ENCODE assay signal across 37 cellular contexts in the genomic region with DNA sequence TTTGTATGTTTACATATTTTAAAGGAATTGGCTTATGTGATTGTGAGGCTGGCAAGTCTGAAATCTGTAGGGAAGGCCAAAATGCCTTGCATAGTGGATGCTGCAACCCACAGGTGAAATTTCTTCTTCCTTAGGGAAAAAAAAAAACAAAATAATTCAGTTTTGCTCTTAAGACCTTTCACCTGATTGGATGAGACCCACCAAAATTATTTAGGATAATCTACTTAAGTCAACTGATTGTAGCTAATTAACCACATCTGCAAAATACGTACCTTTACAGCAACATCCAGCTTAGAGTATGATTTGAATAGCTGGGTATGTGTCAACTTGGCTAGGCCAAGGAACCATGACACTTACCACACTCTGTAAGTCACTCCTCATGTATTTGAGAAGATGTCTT. TPM values are rescaled to one million over a fixed set of nuclear protein-coding genes. Genes with fewer than 3 reads are reported as not detected.
DNase-seq lines count a peak whose midpoint lies in the region; ATAC-seq, FAIRE-seq and TF ChIP-seq lines count a peak whose summit lies in the region.
"Had no signal": no experiment of that assay in that cellular context is flagged by ENCODE, and none has a peak within 500 bp of the region (broad histone marks: within the 10 kb centered on the region; RNA-seq: fewer than 3 reads in every experiment).

No MANE protein-coding gene starts in this region.

- H3K27ac ChIP-seq in HEK293 (ENCODE audit: extremely low read depth, low read depth, low read length) (no peak overlapping the region), K562 (ENCODE audit: extremely low read depth, low read depth, low read length) (no peak overlapping the region), psoas muscle (peak overlapping the region; percentile 30), thyroid gland (no peak overlapping the region)
- H3K27ac ChIP-seq: 22Rv1; A549; BLaER1; BLaER1 treated with 17β-estradiol and CSF1 and Interleukin-3, amounts not matched to agents 10 nM and 100 nM; C4-2B had no signal

- in situ Hi-C loops in K562 (cut with MboI) = no loop called here

- intact Hi-C loops in K562 (cut with micrococcal nuclease) (no loop called here), psoas muscle (cut with DNase I) (loop anchor here in 1 of 2 donors (5.0 kb wide), 1 partner anchor 162 kb away; no protein-coding TSS in a partner anchor), thyroid gland (cut with DNase I) (no loop called here)

- H3K4me1 ChIP-seq in HEK293 (ENCODE audit: control insufficient read depth, insufficient read depth, low read length) (peaks cover 5% of the 10 kb centered on the region; the same call in 1 of the 2 replicates), K562 (replicated peaks in 1 of 2; ENCODE audit: control insufficient read depth in 2 of 2, insufficient read depth in 2 of 2, low read length in 2 of 2) (peaks cover 4 to 34% of the 10 kb centered on the region in 2 experiments), psoas muscle (peaks cover 10% of the 10 kb centered on the region), thyroid gland (peaks cover 2% of the 10 kb centered on the region in 2 donors)

- H2AFZ ChIP-seq in K562 (ENCODE audit: low read depth, low read length) = no peak overlapping the region

- no peak for TF ChIP-seq EP300 in K562 (IDR thresholded peaks at IDR 0.05; ENCODE audit: low read length)

- peak overlapping the region; percentile 39 for H3K27ac Mint-ChIP-seq in T-helper 17 cell
- no peak overlapping the region for H3K27ac Mint-ChIP-seq in stimulated activated naive B cell treated with anti-CD40 and anti-IgM and Interleukin-4, amounts not matched to agents 10 μg/mL and 1 μg/mL and 100 μg/mL, for 72 hours
- H3K27ac Mint-ChIP-seq: B cell; CD14-positive monocyte; CD4-positive, alpha-beta T cell; CD4-positive, CD25-positive, alpha-beta regulatory T cell; CD8-positive, alpha-beta memory T cell; CD8-positive, alpha-beta T cell had no signal

- TF ChIP-seq CTCF in HEK293 (tag by site-specific recombination; IDR thresholded peaks at IDR 0.05) (no peak), K562 (IDR thresholded peaks at IDR 0.05 in 2 of 3, conservative IDR thresholded peaks at IDR 0.05 in 1 of 3; ENCODE audit: insufficient read depth in 2 of 3, low read depth in 1 of 3, low read length in 3 of 3) (no peak), psoas muscle (IDR thresholded peaks at IDR 0.05) (no peak), thyroid gland (IDR thresholded peaks at IDR 0.05) (no peak)

- no peaks in the 10 kb centered on the region; the same call in 1 of the 2 replicates for H4K20me1 ChIP-seq in K562 (replicated peaks; ENCODE audit: control insufficient read depth, insufficient read depth, low read length)
- H4K20me1 ChIP-seq: BLaER1; BLaER1 treated with 17β-estradiol and CSF1 and Interleukin-3, amounts not matched to agents 10 nM and 100 nM had no signal

- CTCF ChIA-PET in HEK293 (lab: Yijun Ruan, JAX) = interaction anchor here (0.6 to 6.2 kb wide), 2 partner anchors 178 to 349 kb away, joined by 4 to 83 read pairs; no protein-coding TSS in a partner anchor
- CTCF ChIA-PET in K562 (lab: Yijun Ruan, JAX; ENCODE audit: low intra/inter-chr PET ratio) = no interaction called here

- H3K9me3 ChIP-seq in HEK293 (ENCODE audit: control insufficient read depth, insufficient read depth, low read depth, low read length) (no peaks in the 10 kb centered on the region), T-helper 17 cell (ENCODE audit: control insufficient read depth, low read length, poor library complexity, severe bottlenecking) (no peaks in the 10 kb centered on the region), K562 (replicated peaks; ENCODE audit: control insufficient read depth, insufficient read depth, low read depth, low read length) (no peaks in the 10 kb centered on the region), psoas muscle (no peaks in the 10 kb centered on the region), thyroid gland (no peaks in the 10 kb centered on the region)
- H3K9me3 ChIP-seq: A549; BE2C; BLaER1; BLaER1 treated with 17β-estradiol and CSF1 and Interleukin-3, amounts not matched to agents 10 nM and 100 nM; Caco-2 had no signal

- no peaks in the 10 kb centered on the region for H3K9me1 ChIP-seq in K562 (ENCODE audit: control insufficient read depth, insufficient read depth, low read length)

- no TSS peak for BruUV-seq in K562 (replicated peaks; lab: Mats Ljungman, UMichigan)

- no peaks in the 10 kb centered on the region for H3K36me3 ChIP-seq in HEK293 (ENCODE audit: control insufficient read depth in 2 of 2, insufficient read depth in 1 of 2, low read length in 2 of 2)
- no peaks in the 10 kb centered on the region for H3K36me3 ChIP-seq in K562 (ENCODE audit: control insufficient read depth, insufficient read depth, low read length)
- no peaks in the 10 kb centered on the region for H3K36me3 ChIP-seq in psoas muscle (ENCODE audit: insufficient read depth in 1 of 2, low read depth in 1 of 2)
- no peaks in the 10 kb centered on the region for H3K36me3 ChIP-seq in thyroid gland
- H3K36me3 ChIP-seq: BE2C; BLaER1; BLaER1 treated with 17β-estradiol and CSF1 and Interleukin-3, amounts not matched to agents 10 nM and 100 nM had no signal

- no peaks in the 10 kb centered on the region for H3K79me2 ChIP-seq in K562 (ENCODE audit: control insufficient read depth, insufficient read depth, low read length)

- DNase-seq in T-helper 17 cell (no peak), K562 (ENCODE audit: extremely low read depth in 1 of 4, low spot score in 3 of 4) (no peak), psoas muscle (no peak), thyroid gland (no peak), epidermal melanocyte (ENCODE audit: insufficient read length, low spot score) (no peak), superior temporal gyrus (ENCODE audit: extremely low spot score) (no peak)
- DNase-seq in stimulated activated naive B cell treated with anti-CD40 and anti-IgM and Interleukin-4, amounts not matched to agents 10 μg/mL and 1 μg/mL and 100 μg/mL, for 72 hours = no peak
- DNase-seq: 8988T; ACHN; AML-193; BE2C; C1 segment of cervical spinal cord; Caco-2; Calu3; CD4-positive, alpha-beta memory T cell; CD4-positive, alpha-beta T cell; CD4-positive, CD25-positive, alpha-beta regulatory T cell; CD8-positive, alpha-beta memory T cell; CD8-positive, alpha-beta T cell; COR-L47; DMS 273 treated with DMSO at 0.1 percent for 48 hours; DMS153; DMS53; DMS79; DMS79 treated with DMSO at 0.1 percent for 48 hours; DND-41; EL had no signal

- H3K27me3 Mint-ChIP-seq in T-helper 17 cell = peaks cover 39% of the 10 kb centered on the region
- H3K27me3 Mint-ChIP-seq in stimulated activated naive B cell treated with anti-CD40 and anti-IgM and Interleukin-4, amounts not matched to agents 10 μg/mL and 1 μg/mL and 100 μg/mL, for 72 hours = peaks cover 15 to 16% of the 10 kb centered on the region in 2 donors
- H3K27me3 Mint-ChIP-seq: B cell had no signal

- H3K4me3 ChIP-seq in HEK293 (ENCODE audit: low read depth, low read length) (no peak overlapping the region), K562 (no peak overlapping the region), psoas muscle (no peak overlapping the region), thyroid gland (replicated peaks in 1 of 3) (no peak overlapping the region)
- H3K4me3 ChIP-seq: A549; BLaER1; BLaER1 treated with 17β-estradiol and CSF1 and Interleukin-3, amounts not matched to agents 10 nM and 100 nM had no signal

- peaks cover 14% of the 10 kb centered on the region for H3K4me1 Mint-ChIP-seq in T-helper 17 cell
- peaks cover 6 to 8% of the 10 kb centered on the region in 2 donors for H3K4me1 Mint-ChIP-seq in stimulated activated naive B cell treated with anti-CD40 and anti-IgM and Interleukin-4, amounts not matched to agents 10 μg/mL and 1 μg/mL and 100 μg/mL, for 72 hours

- H3K36me3 Mint-ChIP-seq in T-helper 17 cell (ENCODE audit: low read depth) = no peaks in the 10 kb centered on the region
- no peaks in the 10 kb centered on the region for H3K36me3 Mint-ChIP-seq in stimulated activated naive B cell treated with anti-CD40 and anti-IgM and Interleukin-4, amounts not matched to agents 10 μg/mL and 1 μg/mL and 100 μg/mL, for 72 hours
- H3K36me3 Mint-ChIP-seq: CD14-positive monocyte; CD4-positive, alpha-beta memory T cell; CD4-positive, CD25-positive, alpha-beta regulatory T cell; CD8-positive, alpha-beta memory T cell; CD8-positive, alpha-beta T cell had no signal

- H3K9me3 Mint-ChIP-seq in stimulated activated naive B cell treated with anti-CD40 and anti-IgM and Interleukin-4, amounts not matched to agents 10 μg/mL and 1 μg/mL and 100 μg/mL, for 72 hours = no peaks in the 10 kb centered on the region
- H3K9me3 Mint-ChIP-seq: CD14-positive monocyte; CD4-positive, alpha-beta memory T cell; CD4-positive, alpha-beta T cell; CD4-positive, CD25-positive, alpha-beta regulatory T cell; CD8-positive, alpha-beta memory T cell; CD8-positive, alpha-beta T cell had no signal

- H3K4me2 ChIP-seq in K562 (ENCODE audit: insufficient read depth, low read length) = no peak overlapping the region
- H3K4me2 ChIP-seq: A549; BLaER1; BLaER1 treated with 17β-estradiol and CSF1 and Interleukin-3, amounts not matched to agents 10 nM and 100 nM had no signal

- no peak overlapping the region for H3K9ac ChIP-seq in K562 (ENCODE audit: insufficient read depth in 1 of 2, low read depth in 2 of 2, low read length in 2 of 2)
- H3K9ac ChIP-seq: BLaER1; BLaER1 treated with 17β-estradiol and CSF1 and Interleukin-3, amounts not matched to agents 10 nM and 100 nM had no signal

- no peak for TF ChIP-seq POLR2A in K562 (conservative IDR thresholded peaks at IDR 0.05)
- TF ChIP-seq POLR2A in thyroid gland (IDR thresholded peaks at IDR 0.05) = no peak

- no peak overlapping the region for H3K4me3 Mint-ChIP-seq in T-helper 17 cell
- H3K4me3 Mint-ChIP-seq in stimulated activated naive B cell treated with anti-CD40 and anti-IgM and Interleukin-4, amounts not matched to agents 10 μg/mL and 1 μg/mL and 100 μg/mL, for 72 hours = no peak overlapping the region
- H3K4me3 Mint-ChIP-seq: B cell; CD14-positive monocyte; CD4-positive, alpha-beta memory T cell; CD4-positive, alpha-beta T cell; CD4-positive, CD25-positive, alpha-beta regulatory T cell; CD8-positive, alpha-beta memory T cell; CD8-positive, alpha-beta T cell had no signal

- H3K27me3 ChIP-seq in K562 (ENCODE audit: control insufficient read depth in 2 of 2, insufficient read depth in 2 of 2, low read length in 2 of 2) = no peaks in the 10 kb centered on the region
- no peaks in the 10 kb centered on the region for H3K27me3 ChIP-seq in psoas muscle (ENCODE audit: insufficient read depth in 3 of 3, low read length in 2 of 3)
- no peaks in the 10 kb centered on the region for H3K27me3 ChIP-seq in thyroid gland
- H3K27me3 ChIP-seq: BE2C; BLaER1; BLaER1 treated with 17β-estradiol and CSF1 and Interleukin-3, amounts not matched to agents 10 nM and 100 nM had no signal

- no peak for TF ChIP-seq RAD21 in K562 (CRISPR knock-in tag; conservative IDR thresholded peaks at IDR 0.05 in 1 of 2, IDR thresholded peaks at IDR 0.05 in 1 of 2)

- ATAC-seq in T-helper 17 cell = no peak
- no peak for ATAC-seq in K562
- ATAC-seq in psoas muscle = no peak
- ATAC-seq in stimulated activated naive B cell treated with anti-CD40 and anti-IgM and Interleukin-4, amounts not matched to agents 10 μg/mL and 1 μg/mL and 100 μg/mL, for 72 hours (replicated peaks) = no peak
- ATAC-seq: A549; CD8-positive, alpha-beta T cell had no signal

- FAIRE-seq in K562 (lab: Jason Lieb, UNC) = no peak
- FAIRE-seq: A204.1, A549, D721Med had no signal

- POLR2A ChIA-PET in HEK293 (lab: Yijun Ruan, JAX) (no interaction called here), K562 (lab: Yijun Ruan, JAX) (interaction anchor here (0.6 to 1.0 kb wide), 2 partner anchors 177 to 676 kb away, joined by 3 to 4 read pairs; no protein-coding TSS in a partner anchor)

- WGBS in K562 (ENCODE audit: insufficient coverage, low coverage, missing lambda C conversion rate) = 94% methylated on average over 1 of the region's 1 CpG
- 91 to 100% (median 92%) methylated on average over 1 of the region's 1 CpG for WGBS in psoas muscle, 3 donors
- WGBS in thyroid gland, 2 donors = 91 to 94% methylated on average over 1 of the region's 1 CpG

RNA-seq across cellular contexts. Expression of gene RFX7, which starts 6.9 kb away (rescaled TPM):
- 10 to 100 TPM; 24.5 to 26.8 TPM for total RNA-seq in T-helper 17 cell
- 4.1 and 13.8 TPM in 2 replicates for total RNA-seq in K562 (2011; cell fraction: chromatin; rRNA removed; ENCODE audit: low replicate concordance)
- 1.8 and 3.0 TPM in 2 replicates for total RNA-seq in K562 (2011; cell fraction: nucleolus; rRNA removed)
- total RNA-seq in K562 (2011; cell fraction: nucleoplasm; rRNA removed) = 5.7 and 7.4 TPM in 2 replicates
- 4.0 and 4.3 TPM in 2 replicates for total RNA-seq in K562 (2014; rRNA removed)
- 5.8 and 7.1 TPM in 2 replicates for total RNA-seq in K562 (2014; rRNA removed; fragmentation: Illumina TruSeq; extraction: Trizol)
- total RNA-seq in K562 (2015; rRNA removed; fragmentation: Illumina TruSeq; extraction: Trizol) = 6.0 and 6.3 TPM in 2 replicates
- 17.2 and 17.9 TPM in 2 replicates for total RNA-seq in K562 (2021)
- 7.0 and 8.9 TPM in 2 replicates for polyA plus RNA-seq in K562 (2011; rRNA removed)
- polyA plus RNA-seq in K562 (2011; cell fraction: cytosol; rRNA removed) = 5.5 and 7.5 TPM in 2 replicates
- 16.0 and 18.1 TPM in 2 replicates for polyA plus RNA-seq in K562 (2011; cell fraction: nucleus; rRNA removed)
- polyA plus RNA-seq in K562 (2012) = 8.3 and 10.7 TPM in 2 replicates
- 13.5 and 16.3 TPM in 2 replicates for polyA plus RNA-seq in K562 (2014; fragmentation: Illumina TruSeq; extraction: Trizol)
- polyA plus RNA-seq in K562 (2014; fragmentation: Nextera tagmentation; extraction: Ambion mirVana) = 1 to 10 TPM; 2.4 to 3.0 TPM
- 5.5 and 6.4 TPM in 2 replicates for polyA plus RNA-seq in K562 (2014; rRNA removed)
- 19.5 and 26.2 TPM in 2 replicates for polyA minus RNA-seq in K562 (2011; rRNA and poly(A)+ RNA removed)
- polyA minus RNA-seq in K562 (2011; cell fraction: cytosol; rRNA and poly(A)+ RNA removed) = 13.1 TPM in 2 replicates
- polyA minus RNA-seq in K562 (2011; cell fraction: nucleus; rRNA and poly(A)+ RNA removed) = 3.6 and 8.1 TPM in 2 replicates
- total RNA-seq in psoas muscle = 10 to 100 TPM; 11.8 to 17.6 (median 14.3) TPM
- polyA plus RNA-seq in psoas muscle = 1 to 10 TPM in 2 of 3 donors, under 1 TPM in 1; 0.83 to 6.1 (median 2.2) TPM
- total RNA-seq in thyroid gland = 10 to 100 TPM in 3 of 4 donors, 1 to 10 TPM in 1; 9.7 to 12.6 (median 11.4) TPM
